Comparison of ENCODE assay signal across 1 cellular context in the genomic region with DNA sequence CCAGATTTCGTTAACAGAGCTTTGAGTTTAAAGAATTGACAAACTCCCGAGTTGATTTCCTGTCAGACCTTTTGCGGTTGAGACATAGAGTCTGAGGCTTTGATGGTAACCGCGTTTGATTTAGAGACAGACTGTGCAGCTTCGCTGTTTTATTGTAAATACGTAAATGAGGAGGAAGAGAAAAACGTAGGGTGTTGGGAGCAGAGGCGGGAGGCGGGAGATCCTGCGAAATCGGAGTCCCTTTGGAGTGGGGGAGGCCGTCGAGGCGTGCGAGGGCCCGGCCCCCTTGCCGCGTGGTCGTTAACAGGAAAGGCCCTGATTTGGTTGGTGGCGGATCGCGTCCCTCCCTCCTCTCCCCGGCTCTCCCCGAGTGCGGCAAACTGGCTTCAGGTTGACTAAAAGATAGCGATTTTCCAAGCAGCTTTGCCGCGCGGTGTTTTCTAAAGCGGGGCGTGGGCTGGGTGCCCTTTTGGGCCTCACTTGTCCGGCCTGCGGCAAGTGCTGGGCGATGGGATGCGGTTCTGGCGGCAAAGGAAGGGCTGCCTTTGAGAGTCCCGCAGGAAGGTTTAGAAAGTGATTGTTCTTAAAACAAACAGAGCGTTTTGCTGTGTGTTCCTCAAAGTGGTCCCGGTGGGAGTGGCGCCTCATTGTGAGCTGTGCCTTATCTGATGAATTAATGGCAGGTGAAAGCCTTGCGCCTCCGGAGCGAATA.
TF ChIP-seq lines count a peak whose summit lies in the region.

No MANE protein-coding gene starts in this region.

TF ChIP-seq in HepG2, 621 proteins besides CTCF, POLR2A, EP300 and RAD21 (continued from another document and continues in another):
- TF ChIP-seq, protein P1, sequence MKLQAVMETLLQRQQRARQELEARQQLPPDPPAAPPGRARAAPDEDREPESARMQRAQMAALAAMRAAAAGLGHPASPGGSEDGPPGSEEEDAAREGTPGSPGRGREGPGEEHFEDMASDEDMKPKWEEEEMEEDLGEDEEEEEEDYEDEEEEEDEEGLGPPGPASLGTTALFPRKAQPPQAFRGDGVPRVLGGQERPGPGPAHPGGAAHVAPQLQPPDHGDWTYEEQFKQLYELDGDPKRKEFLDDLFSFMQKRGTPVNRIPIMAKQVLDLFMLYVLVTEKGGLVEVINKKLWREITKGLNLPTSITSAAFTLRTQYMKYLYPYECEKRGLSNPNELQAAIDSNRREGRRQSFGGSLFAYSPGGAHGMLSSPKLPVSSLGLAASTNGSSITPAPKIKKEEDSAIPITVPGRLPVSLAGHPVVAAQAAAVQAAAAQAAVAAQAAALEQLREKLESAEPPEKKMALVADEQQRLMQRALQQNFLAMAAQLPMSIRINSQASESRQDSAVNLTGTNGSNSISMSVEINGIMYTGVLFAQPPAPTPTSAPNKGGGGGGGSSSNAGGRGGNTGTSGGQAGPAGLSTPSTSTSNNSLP (IDR thresholded peaks at IDR 0.05; ENCODE audit: low read depth, low read length), result no peak
- TF ChIP-seq ZFP36L1 (CRISPR knock-in tag; IDR thresholded peaks at IDR 0.05) (no peak), PRMT3 (CRISPR knock-in tag; IDR thresholded peaks at IDR 0.05; ENCODE audit: borderline replicate concordance, low read depth) (no peak), TBX2 (CRISPR knock-in tag; IDR thresholded peaks at IDR 0.05; ENCODE audit: borderline replicate concordance) (no peak), RARG (CRISPR knock-in tag; IDR thresholded peaks at IDR 0.05; ENCODE audit: low read depth) (no peak), ZZZ3 (CRISPR knock-in tag; IDR thresholded peaks at IDR 0.05; ENCODE audit: borderline replicate concordance) (no peak), GZF1 (CRISPR knock-in tag; IDR thresholded peaks at IDR 0.05) (no peak), MYC (CRISPR knock-in tag; IDR thresholded peaks at IDR 0.05; ENCODE audit: borderline replicate concordance) (0 out of 2 replicates have a peak, but pooled peaks have one; percentile 41), HOXD1 (CRISPR knock-in tag; IDR thresholded peaks at IDR 0.05) (no peak), HNRNPK (IDR thresholded peaks at IDR 0.05; ENCODE audit: low read depth, low read length, poor library complexity, severe bottlenecking) (no peak), ZNF770 (CRISPR knock-in tag; IDR thresholded peaks at IDR 0.05) (0 out of 2 replicates have a peak, but pooled peaks have one; percentile 39), ZNF484 (CRISPR knock-in tag; IDR thresholded peaks at IDR 0.05; ENCODE audit: borderline replicate concordance, low read depth) (no peak), POLR2AphosphoS5 (IDR thresholded peaks at IDR 0.05; ENCODE audit: low read depth, low read length) (no peak; the same call in 1 of the 2 replicates), KLF9 (CRISPR knock-in tag; IDR thresholded peaks at IDR 0.05; ENCODE audit: low read depth) (no peak), SOX13 (IDR thresholded peaks at IDR 0.05) (no peak), SOX13 (CRISPR knock-in tag; conservative IDR thresholded peaks at IDR 0.05 in 1 of 2, IDR thresholded peaks at IDR 0.05 in 1 of 2) (peak in 1 of 2 experiments; percentile 58; a peak in 2 of 4 replicates), ZXDC (CRISPR knock-in tag; IDR thresholded peaks at IDR 0.05) (no peak), NPAS2 (CRISPR knock-in tag; IDR thresholded peaks at IDR 0.05; ENCODE audit: borderline replicate concordance) (no peak), RNF2 (conservative IDR thresholded peaks at IDR 0.05; ENCODE audit: low read depth) (no peak; the same call in 1 of the 2 replicates), AKAP8 (CRISPR knock-in tag; IDR thresholded peaks at IDR 0.05) (no peak), ZBTB39 (CRISPR knock-in tag; IDR thresholded peaks at IDR 0.05) (no peak), ZNF354B (CRISPR knock-in tag; IDR thresholded peaks at IDR 0.05) (no peak), ZNF777 (CRISPR knock-in tag; IDR thresholded peaks at IDR 0.05) (0 out of 2 replicates have a peak, but pooled peaks have one; percentile 32), ZNF883 (CRISPR knock-in tag; IDR thresholded peaks at IDR 0.05; ENCODE audit: not compliant biosample characterization) (no peak), FOSL2 (CRISPR knock-in tag; IDR thresholded peaks at IDR 0.05) (0 out of 2 replicates have a peak, but pooled peaks have one; percentile 9), KAT7 (CRISPR knock-in tag; IDR thresholded peaks at IDR 0.05; ENCODE audit: borderline replicate concordance) (no peak), ZNF432 (CRISPR knock-in tag; IDR thresholded peaks at IDR 0.05; ENCODE audit: borderline replicate concordance) (no peak), KDM2A (CRISPR knock-in tag; IDR thresholded peaks at IDR 0.05; ENCODE audit: borderline replicate concordance, low read depth) (no peak), ZNF512 (CRISPR knock-in tag; IDR thresholded peaks at IDR 0.05) (no peak), ZNF17 (CRISPR knock-in tag; IDR thresholded peaks at IDR 0.05) (no peak), CAMTA2 (CRISPR knock-in tag; IDR thresholded peaks at IDR 0.05; ENCODE audit: borderline replicate concordance) (no peak), ZNF326 (CRISPR knock-in tag; IDR thresholded peaks at IDR 0.05; ENCODE audit: borderline replicate concordance) (no peak), SNAPC2 (CRISPR knock-in tag; IDR thresholded peaks at IDR 0.05) (no peak), SNAPC5 (CRISPR knock-in tag; IDR thresholded peaks at IDR 0.05; ENCODE audit: borderline replicate concordance) (no peak), THAP11 (CRISPR knock-in tag; IDR thresholded peaks at IDR 0.05) (0 out of 2 replicates have a peak, but pooled peaks have one; percentile 15), RBFOX2 (IDR thresholded peaks at IDR 0.05; ENCODE audit: low read depth, low read length) (peak; percentile 67; the same call in 1 of the 2 replicates), MXI1 (IDR thresholded peaks at IDR 0.05; ENCODE audit: borderline replicate concordance, low read depth, low read length) (no peak; the same call in 2 of the 3 replicates), SALL2 (CRISPR knock-in tag; IDR thresholded peaks at IDR 0.05) (no peak), IKZF4 (CRISPR knock-in tag; IDR thresholded peaks at IDR 0.05; ENCODE audit: borderline replicate concordance, low read depth, not compliant biosample characterization) (no peak), CC2D1A (CRISPR knock-in tag; IDR thresholded peaks at IDR 0.05) (no peak), PBX3 (CRISPR knock-in tag; IDR thresholded peaks at IDR 0.05; ENCODE audit: borderline replicate concordance) (no peak), SP140L (CRISPR knock-in tag; IDR thresholded peaks at IDR 0.05; ENCODE audit: borderline replicate concordance) (no peak), BHLHE40 (IDR thresholded peaks at IDR 0.05; ENCODE audit: low read length) (no peak), CCAR2 (optimal IDR thresholded peaks at IDR 0.05; ENCODE audit: low read depth, low read length) (no peak)
- TF ChIP-seq, protein P2, sequence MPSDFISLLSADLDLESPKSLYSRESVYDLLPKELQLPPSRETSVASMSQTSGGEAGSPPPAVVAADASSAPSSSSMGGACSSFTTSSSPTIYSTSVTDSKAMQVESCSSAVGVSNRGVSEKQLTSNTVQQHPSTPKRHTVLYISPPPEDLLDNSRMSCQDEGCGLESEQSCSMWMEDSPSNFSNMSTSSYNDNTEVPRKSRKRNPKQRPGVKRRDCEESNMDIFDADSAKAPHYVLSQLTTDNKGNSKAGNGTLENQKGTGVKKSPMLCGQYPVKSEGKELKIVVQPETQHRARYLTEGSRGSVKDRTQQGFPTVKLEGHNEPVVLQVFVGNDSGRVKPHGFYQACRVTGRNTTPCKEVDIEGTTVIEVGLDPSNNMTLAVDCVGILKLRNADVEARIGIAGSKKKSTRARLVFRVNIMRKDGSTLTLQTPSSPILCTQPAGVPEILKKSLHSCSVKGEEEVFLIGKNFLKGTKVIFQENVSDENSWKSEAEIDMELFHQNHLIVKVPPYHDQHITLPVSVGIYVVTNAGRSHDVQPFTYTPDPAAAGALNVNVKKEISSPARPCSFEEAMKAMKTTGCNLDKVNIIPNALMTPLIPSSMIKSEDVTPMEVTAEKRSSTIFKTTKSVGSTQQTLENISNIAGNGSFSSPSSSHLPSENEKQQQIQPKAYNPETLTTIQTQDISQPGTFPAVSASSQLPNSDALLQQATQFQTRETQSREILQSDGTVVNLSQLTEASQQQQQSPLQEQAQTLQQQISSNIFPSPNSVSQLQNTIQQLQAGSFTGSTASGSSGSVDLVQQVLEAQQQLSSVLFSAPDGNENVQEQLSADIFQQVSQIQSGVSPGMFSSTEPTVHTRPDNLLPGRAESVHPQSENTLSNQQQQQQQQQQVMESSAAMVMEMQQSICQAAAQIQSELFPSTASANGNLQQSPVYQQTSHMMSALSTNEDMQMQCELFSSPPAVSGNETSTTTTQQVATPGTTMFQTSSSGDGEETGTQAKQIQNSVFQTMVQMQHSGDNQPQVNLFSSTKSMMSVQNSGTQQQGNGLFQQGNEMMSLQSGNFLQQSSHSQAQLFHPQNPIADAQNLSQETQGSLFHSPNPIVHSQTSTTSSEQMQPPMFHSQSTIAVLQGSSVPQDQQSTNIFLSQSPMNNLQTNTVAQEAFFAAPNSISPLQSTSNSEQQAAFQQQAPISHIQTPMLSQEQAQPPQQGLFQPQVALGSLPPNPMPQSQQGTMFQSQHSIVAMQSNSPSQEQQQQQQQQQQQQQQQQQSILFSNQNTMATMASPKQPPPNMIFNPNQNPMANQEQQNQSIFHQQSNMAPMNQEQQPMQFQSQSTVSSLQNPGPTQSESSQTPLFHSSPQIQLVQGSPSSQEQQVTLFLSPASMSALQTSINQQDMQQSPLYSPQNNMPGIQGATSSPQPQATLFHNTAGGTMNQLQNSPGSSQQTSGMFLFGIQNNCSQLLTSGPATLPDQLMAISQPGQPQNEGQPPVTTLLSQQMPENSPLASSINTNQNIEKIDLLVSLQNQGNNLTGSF (CRISPR knock-in tag; IDR thresholded peaks at IDR 0.05), result no peak
